In the genomic region with DNA sequence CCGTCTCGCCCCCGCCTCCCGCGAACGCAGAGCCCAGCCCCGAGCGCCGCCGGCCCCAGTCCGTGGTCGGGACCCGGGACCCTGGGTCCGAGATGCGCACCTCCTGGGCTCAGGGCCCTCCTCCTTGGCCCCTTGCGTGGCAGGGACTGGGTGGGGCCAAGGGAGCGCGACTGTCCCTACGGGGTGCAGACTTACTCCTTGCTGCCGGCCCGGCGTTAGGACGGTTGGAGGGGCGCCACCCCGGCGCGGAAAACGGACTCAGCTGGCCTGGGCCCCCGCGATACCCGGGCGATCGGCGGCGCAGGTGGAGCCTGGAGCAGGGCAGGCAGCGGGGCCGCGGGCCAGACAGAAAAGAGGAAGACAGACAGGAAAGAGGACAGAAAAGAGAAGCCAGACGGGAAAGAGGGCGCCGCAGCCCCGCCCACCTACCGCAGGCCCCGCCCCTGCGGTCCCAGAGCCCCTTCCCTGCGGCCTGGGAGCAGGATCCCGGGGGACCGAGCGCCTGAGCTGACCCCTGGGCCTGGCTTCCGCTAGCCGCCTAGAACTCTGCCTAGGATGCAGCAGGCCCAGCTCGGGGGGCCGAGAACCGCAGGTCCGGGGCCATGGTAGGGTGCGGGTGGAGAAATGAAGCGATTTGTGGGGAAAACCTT, we compare ENCODE assay signal across 2 cellular contexts.
TF ChIP-seq lines count a peak whose summit lies in the region.

GBGT1 (minus strand) TSS at position 356 of the 650 bp plus-strand sequence. CDS start 1,502 bp downstream, outside the sequence.

TF ChIP-seq in liver, 16 proteins besides CTCF, POLR2A, EP300 and RAD21 (continued from another document):
- TF ChIP-seq ZBTB33 (IDR thresholded peaks at IDR 0.05) (no peak), JUND (IDR thresholded peaks at IDR 0.05) (no peak), SP1 (IDR thresholded peaks at IDR 0.05) (no peak), MAX (IDR thresholded peaks at IDR 0.05) (no peak), RXRA (IDR thresholded peaks at IDR 0.05) (no peak), FOXA1 (IDR thresholded peaks at IDR 0.05) (no peak), NR2F2 (IDR thresholded peaks at IDR 0.05) (no peak), FOXA2 (IDR thresholded peaks at IDR 0.05) (no peak), HNF4A (conservative IDR thresholded peaks at IDR 0.05) (no peak), HNF4G (IDR thresholded peaks at IDR 0.05) (no peak), EGR1 (IDR thresholded peaks at IDR 0.05; ENCODE audit: low read depth in 2 of 2) (no peak), GABPA (IDR thresholded peaks at IDR 0.05 in 1 of 2, conservative IDR thresholded peaks at IDR 0.05 in 1 of 2) (no peak)
- TF ChIP-seq, protein P1, sequence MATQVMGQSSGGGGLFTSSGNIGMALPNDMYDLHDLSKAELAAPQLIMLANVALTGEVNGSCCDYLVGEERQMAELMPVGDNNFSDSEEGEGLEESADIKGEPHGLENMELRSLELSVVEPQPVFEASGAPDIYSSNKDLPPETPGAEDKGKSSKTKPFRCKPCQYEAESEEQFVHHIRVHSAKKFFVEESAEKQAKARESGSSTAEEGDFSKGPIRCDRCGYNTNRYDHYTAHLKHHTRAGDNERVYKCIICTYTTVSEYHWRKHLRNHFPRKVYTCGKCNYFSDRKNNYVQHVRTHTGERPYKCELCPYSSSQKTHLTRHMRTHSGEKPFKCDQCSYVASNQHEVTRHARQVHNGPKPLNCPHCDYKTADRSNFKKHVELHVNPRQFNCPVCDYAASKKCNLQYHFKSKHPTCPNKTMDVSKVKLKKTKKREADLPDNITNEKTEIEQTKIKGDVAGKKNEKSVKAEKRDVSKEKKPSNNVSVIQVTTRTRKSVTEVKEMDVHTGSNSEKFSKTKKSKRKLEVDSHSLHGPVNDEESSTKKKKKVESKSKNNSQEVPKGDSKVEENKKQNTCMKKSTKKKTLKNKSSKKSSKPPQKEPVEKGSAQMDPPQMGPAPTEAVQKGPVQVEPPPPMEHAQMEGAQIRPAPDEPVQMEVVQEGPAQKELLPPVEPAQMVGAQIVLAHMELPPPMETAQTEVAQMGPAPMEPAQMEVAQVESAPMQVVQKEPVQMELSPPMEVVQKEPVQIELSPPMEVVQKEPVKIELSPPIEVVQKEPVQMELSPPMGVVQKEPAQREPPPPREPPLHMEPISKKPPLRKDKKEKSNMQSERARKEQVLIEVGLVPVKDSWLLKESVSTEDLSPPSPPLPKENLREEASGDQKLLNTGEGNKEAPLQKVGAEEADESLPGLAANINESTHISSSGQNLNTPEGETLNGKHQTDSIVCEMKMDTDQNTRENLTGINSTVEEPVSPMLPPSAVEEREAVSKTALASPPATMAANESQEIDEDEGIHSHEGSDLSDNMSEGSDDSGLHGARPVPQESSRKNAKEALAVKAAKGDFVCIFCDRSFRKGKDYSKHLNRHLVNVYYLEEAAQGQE (IDR thresholded peaks at IDR 0.05), result no peak
- TF ChIP-seq, protein P2, sequence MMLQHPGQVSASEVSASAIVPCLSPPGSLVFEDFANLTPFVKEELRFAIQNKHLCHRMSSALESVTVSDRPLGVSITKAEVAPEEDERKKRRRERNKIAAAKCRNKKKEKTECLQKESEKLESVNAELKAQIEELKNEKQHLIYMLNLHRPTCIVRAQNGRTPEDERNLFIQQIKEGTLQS (IDR thresholded peaks at IDR 0.05), result no peak
TF ChIP-seq in liver: peak in this region for 0.

TF ChIP-seq in HepG2, 621 proteins besides CTCF, POLR2A, EP300 and RAD21 (continued from another document):
- TF ChIP-seq, protein P3, sequence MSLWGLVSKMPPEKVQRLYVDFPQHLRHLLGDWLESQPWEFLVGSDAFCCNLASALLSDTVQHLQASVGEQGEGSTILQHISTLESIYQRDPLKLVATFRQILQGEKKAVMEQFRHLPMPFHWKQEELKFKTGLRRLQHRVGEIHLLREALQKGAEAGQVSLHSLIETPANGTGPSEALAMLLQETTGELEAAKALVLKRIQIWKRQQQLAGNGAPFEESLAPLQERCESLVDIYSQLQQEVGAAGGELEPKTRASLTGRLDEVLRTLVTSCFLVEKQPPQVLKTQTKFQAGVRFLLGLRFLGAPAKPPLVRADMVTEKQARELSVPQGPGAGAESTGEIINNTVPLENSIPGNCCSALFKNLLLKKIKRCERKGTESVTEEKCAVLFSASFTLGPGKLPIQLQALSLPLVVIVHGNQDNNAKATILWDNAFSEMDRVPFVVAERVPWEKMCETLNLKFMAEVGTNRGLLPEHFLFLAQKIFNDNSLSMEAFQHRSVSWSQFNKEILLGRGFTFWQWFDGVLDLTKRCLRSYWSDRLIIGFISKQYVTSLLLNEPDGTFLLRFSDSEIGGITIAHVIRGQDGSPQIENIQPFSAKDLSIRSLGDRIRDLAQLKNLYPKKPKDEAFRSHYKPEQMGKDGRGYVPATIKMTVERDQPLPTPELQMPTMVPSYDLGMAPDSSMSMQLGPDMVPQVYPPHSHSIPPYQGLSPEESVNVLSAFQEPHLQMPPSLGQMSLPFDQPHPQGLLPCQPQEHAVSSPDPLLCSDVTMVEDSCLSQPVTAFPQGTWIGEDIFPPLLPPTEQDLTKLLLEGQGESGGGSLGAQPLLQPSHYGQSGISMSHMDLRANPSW (CRISPR knock-in tag; IDR thresholded peaks at IDR 0.05; ENCODE audit: borderline replicate concordance), result no peak
- no peak for TF ChIP-seq TAF1 (CRISPR knock-in tag; IDR thresholded peaks at IDR 0.05)
- TF ChIP-seq NR0B2 (CRISPR knock-in tag; IDR thresholded peaks at IDR 0.05), result no peak
- TF ChIP-seq ZBTB26 (CRISPR knock-in tag; IDR thresholded peaks at IDR 0.05; ENCODE audit: borderline replicate concordance), result no peak
- TF ChIP-seq ARNTL (CRISPR knock-in tag; IDR thresholded peaks at IDR 0.05), result no peak
- no peak for TF ChIP-seq KLF11 (CRISPR knock-in tag; IDR thresholded peaks at IDR 0.05)
- TF ChIP-seq SMARCC2 (IDR thresholded peaks at IDR 0.05), result no peak
- no peak for TF ChIP-seq GMEB2 (CRISPR knock-in tag; IDR thresholded peaks at IDR 0.05; ENCODE audit: low read depth)
- TF ChIP-seq IRF2 (CRISPR knock-in tag; IDR thresholded peaks at IDR 0.05), result no peak
